In the genomic region with DNA sequence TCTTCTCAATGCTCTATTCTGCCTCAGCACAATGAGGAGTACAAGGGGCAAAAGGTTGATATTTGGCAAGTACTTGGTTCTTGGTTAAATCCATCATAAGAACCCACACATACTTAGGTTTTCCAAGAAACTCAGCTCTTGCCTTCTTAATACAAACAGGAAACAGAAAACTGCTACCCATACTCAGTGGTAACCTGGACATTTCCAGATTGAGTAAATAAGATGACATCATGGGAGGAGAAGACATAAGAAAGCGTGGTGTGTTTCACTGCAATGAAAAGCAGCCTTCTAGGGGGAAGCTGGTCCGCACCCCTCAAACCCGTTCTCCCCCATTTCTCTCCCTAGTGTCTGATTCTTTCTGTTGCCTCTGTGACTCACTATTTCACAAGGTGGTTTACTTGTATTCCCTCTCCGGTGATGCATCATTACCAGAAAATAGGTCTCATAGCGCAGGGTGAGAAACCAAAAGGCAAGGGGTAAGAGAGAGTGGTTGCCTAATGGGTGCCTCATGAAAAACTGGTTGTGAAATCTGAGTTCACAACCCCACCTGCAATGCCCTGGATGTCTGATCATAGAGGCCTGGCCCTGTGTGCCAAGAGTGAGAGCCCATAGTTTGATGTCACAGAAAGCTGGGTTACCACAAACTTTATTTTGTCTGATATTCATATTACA, we compare ENCODE assay signal across 32 cellular contexts.
DNase-seq lines count a peak whose midpoint lies in the region; ATAC-seq, FAIRE-seq and TF ChIP-seq lines count a peak whose summit lies in the region.
"Had no signal": no experiment of that assay in that cellular context is flagged by ENCODE, and none has a peak within 500 bp of the region (broad histone marks: within the 10 kb centered on the region; RNA-seq: fewer than 3 reads in every experiment).

No MANE protein-coding gene starts in this region.

- TF ChIP-seq POLR2A in HepG2 (IDR thresholded peaks at IDR 0.05; ENCODE audit: insufficient read depth in 1 of 2, low read depth in 2 of 2, low read length in 2 of 2), result no peak

- BruUV-seq in HepG2 (replicated peaks; lab: Mats Ljungman, UMichigan), result no TSS peak

- no peaks in the 10 kb centered on the region for H3K9me3 ChIP-seq in HepG2 (ENCODE audit: low read length)
- H3K9me3 ChIP-seq: body of pancreas, vagina had no signal

- H2AFZ ChIP-seq in HepG2 (ENCODE audit: low read length), result no peak overlapping the region

- 65% methylated on average over 5 of the region's 5 CpGs for WGBS in HepG2 (ENCODE audit: low lambda C conversion rate)

- H3K4me3 ChIP-seq in GM12865 (ENCODE audit: low read depth, low read length), result no peak overlapping the region
- H3K4me3 ChIP-seq in bronchial epithelial cell (ENCODE audit: low read depth, low read length), result no peak overlapping the region
- H3K4me3 ChIP-seq in HepG2 (replicated peaks in 1 of 3; ENCODE audit: insufficient read depth in 1 of 3, low read depth in 2 of 3, low read length in 3 of 3), result no peak overlapping the region
- H3K4me3 ChIP-seq: A549, body of pancreas, heart left ventricle, testis, vagina had no signal

- H3K4me1 ChIP-seq in HepG2 (ENCODE audit: insufficient read depth, low read length), result no peaks in the 10 kb centered on the region
- H3K4me1 ChIP-seq: A549, body of pancreas, testis, vagina had no signal

- no peak for ATAC-seq in HepG2
- no peak for ATAC-seq in stimulated activated effector memory CD8-positive, alpha-beta T cell treated with anti-CD3 and anti-CD28 coated beads, Interleukin-12 subunit alpha, Interleukin-12 subunit beta, amount 100 ng/mL, for 72 hours
- ATAC-seq: A549; activated CD8-positive, alpha-beta T cell treated with anti-CD3 and anti-CD28 coated beads for 36 hours; body of pancreas; heart left ventricle; left colon; naive thymus-derived CD4-positive, alpha-beta T cell; Panc1; stimulated activated naive B cell treated with anti-CD40 and anti-IgM and Interleukin-4, amounts not matched to agents 10 μg/mL and 1 μg/mL and 100 μg/mL, for 72 hours had no signal

- no peaks in the 10 kb centered on the region for H3K36me3 Mint-ChIP-seq in stimulated activated effector memory CD8-positive, alpha-beta T cell treated with anti-CD3 and anti-CD28 coated beads, Interleukin-12 subunit alpha, Interleukin-12 subunit beta, amount 100 ng/mL, for 72 hours
- H3K36me3 Mint-ChIP-seq: CD8-positive, alpha-beta memory T cell; stimulated activated naive B cell treated with anti-CD40 and anti-IgM and Interleukin-4, amounts not matched to agents 10 μg/mL and 1 μg/mL and 100 μg/mL, for 72 hours had no signal

- CTCF ChIA-PET in HepG2 (lab: Yijun Ruan, JAX; ENCODE audit: low intra/inter-chr PET ratio, low total read pairs), result no interaction called here

- H3K9ac ChIP-seq in HepG2 (ENCODE audit: insufficient read depth, low read depth, low read length), result no peak overlapping the region

- no peaks in the 10 kb centered on the region for H4K20me1 ChIP-seq in HepG2 (ENCODE audit: insufficient read depth, low read length)

- no peaks in the 10 kb centered on the region for H3K79me2 ChIP-seq in HepG2 (ENCODE audit: insufficient read depth, low read length)

- intact Hi-C loops in HepG2 (cut with micrococcal nuclease; ENCODE audit: unreplicated experiment), result no loop called here

- DNase-seq in GM12865 (ENCODE audit: low read depth) (peak; percentile 3), MV-4-11 (lab: John Stamatoyannopoulos, UW) (peak; percentile 83), bronchial epithelial cell (ENCODE audit: low read depth) (peak; percentile 5), HepG2 (ENCODE audit: low spot score) (no peak), DMS53 (lab: John Stamatoyannopoulos, UW) (no peak), amygdala (lab: John Stamatoyannopoulos, UW) (no peak), SW480 (ENCODE audit: low spot score) (no peak)
- no peak for DNase-seq in stimulated activated effector memory CD8-positive, alpha-beta T cell treated with anti-CD3 and anti-CD28 coated beads, Interleukin-12 subunit alpha, Interleukin-12 subunit beta, amount 100 ng/mL, for 72 hours (ENCODE audit: low spot score in 2 of 2)
- DNase-seq: activated CD4-positive, alpha-beta T cell treated with anti-CD3 and anti-CD28 coated beads for 1 hour; activated CD8-positive, alpha-beta T cell treated with anti-CD3 and anti-CD28 coated beads for 36 hours; activated gamma-delta T cell; activated T-cell treated with anti-CD3 and anti-CD28 coated beads for 4 hours; body of pancreas; CD8-positive, alpha-beta memory T cell; effector memory CD4-positive, alpha-beta T cell; GF-D8; heart left ventricle; Karpas-422; left colon; naive thymus-derived CD4-positive, alpha-beta T cell; NCI-H2081; NCI-H446; occipital lobe; stimulated activated CD4-positive, alpha-beta T cell treated with anti-CD3 and anti-CD28 coated beads, Interleukin-2, amount 100 ng/mL, for 48 hours; stimulated activated naive B cell treated with anti-CD40 and anti-IgM and Interleukin-4, amounts not matched to agents 10 μg/mL and 1 μg/mL and 100 μg/mL, for 72 hours; testis had no signal

- no peaks in the 10 kb centered on the region for H3K36me3 ChIP-seq in bronchial epithelial cell (ENCODE audit: control insufficient read depth, insufficient read depth, low read length)
- H3K36me3 ChIP-seq in HepG2 (replicated peaks in 1 of 2; ENCODE audit: control insufficient read depth in 1 of 2, insufficient read depth in 2 of 2, low read length in 2 of 2), result no peaks in the 10 kb centered on the region
- H3K36me3 ChIP-seq: heart left ventricle, vagina had no signal

- H3K9me3 Mint-ChIP-seq in stimulated activated effector memory CD8-positive, alpha-beta T cell treated with anti-CD3 and anti-CD28 coated beads, Interleukin-12 subunit alpha, Interleukin-12 subunit beta, amount 100 ng/mL, for 72 hours, result peaks cover 29% of the 10 kb centered on the region

- H3K4me1 Mint-ChIP-seq in stimulated activated effector memory CD8-positive, alpha-beta T cell treated with anti-CD3 and anti-CD28 coated beads, Interleukin-12 subunit alpha, Interleukin-12 subunit beta, amount 100 ng/mL, for 72 hours, result no peaks in the 10 kb centered on the region
- H3K4me1 Mint-ChIP-seq: CD8-positive, alpha-beta memory T cell; naive thymus-derived CD4-positive, alpha-beta T cell; stimulated activated naive B cell treated with anti-CD40 and anti-IgM and Interleukin-4, amounts not matched to agents 10 μg/mL and 1 μg/mL and 100 μg/mL, for 72 hours had no signal

- in situ Hi-C loops in HepG2 (cut with HindIII; ENCODE audit: extremely low pct_ligation_motif_present, low pct_unique_long_range_greater_than_20kb), result no loop called here

- H3K27me3 ChIP-seq in bronchial epithelial cell (ENCODE audit: control insufficient read depth, insufficient read depth, low read length), result no peaks in the 10 kb centered on the region
- H3K27me3 ChIP-seq in HepG2 (ENCODE audit: control insufficient read depth in 1 of 2, insufficient read depth in 2 of 2, low read length in 2 of 2), result peaks cover 1 to 27% of the 10 kb centered on the region in 2 experiments; a peak in 4 of 5 replicates
- H3K27me3 ChIP-seq: body of pancreas, testis, vagina had no signal

- FAIRE-seq in bronchial epithelial cell (lab: Jason Lieb, UNC) (no peak), HepG2 (lab: Jason Lieb, UNC) (no peak)
- FAIRE-seq: A549, GM18507 had no signal

- H3K27ac ChIP-seq in HepG2 (ENCODE audit: extremely low read length, insufficient read depth, low read length), result no peak overlapping the region
- H3K27ac ChIP-seq: A549, body of pancreas, heart left ventricle, testis, vagina had no signal

- no peak for TF ChIP-seq EP300 in HepG2 (IDR thresholded peaks at IDR 0.05; ENCODE audit: low read depth in 2 of 2, low read length in 2 of 2)
- no peak for TF ChIP-seq EP300 in HepG2 (CRISPR knock-in tag; IDR thresholded peaks at IDR 0.05; ENCODE audit: borderline replicate concordance)

- H3K4me2 ChIP-seq in HepG2 (ENCODE audit: low read depth, low read length), result no peak overlapping the region
- H3K4me2 ChIP-seq: A549 had no signal

- POLR2A ChIA-PET in HepG2 (lab: Yijun Ruan, JAX), result no interaction called here

- no peak overlapping the region for H3K4me3 Mint-ChIP-seq in stimulated activated effector memory CD8-positive, alpha-beta T cell treated with anti-CD3 and anti-CD28 coated beads, Interleukin-12 subunit alpha, Interleukin-12 subunit beta, amount 100 ng/mL, for 72 hours
- H3K4me3 Mint-ChIP-seq: activated CD8-positive, alpha-beta T cell treated with anti-CD3 and anti-CD28 coated beads for 36 hours; B cell; CD8-positive, alpha-beta memory T cell; naive thymus-derived CD4-positive, alpha-beta T cell; stimulated activated naive B cell treated with anti-CD40 and anti-IgM and Interleukin-4, amounts not matched to agents 10 μg/mL and 1 μg/mL and 100 μg/mL, for 72 hours; T-helper 1 cell treated with Interleukin-12 subunit alpha and Interleukin-12 subunit beta and Interleukin-4 antibody, amounts not matched to agents 30 μg/mL and 1 μg/mL, for 36 hours had no signal

- no peak for TF ChIP-seq CTCF in GM12865 (IDR thresholded peaks at IDR 0.05; ENCODE audit: insufficient read depth, low read depth, low read length, missing control alignments)
- TF ChIP-seq CTCF in bronchial epithelial cell (IDR thresholded peaks at IDR 0.05; ENCODE audit: insufficient read depth, low read length, severe bottlenecking), result no peak
- no peak for TF ChIP-seq CTCF in HepG2 (CRISPR knock-in tag; IDR thresholded peaks at IDR 0.05)

- TF ChIP-seq RAD21 in HepG2 (CRISPR knock-in tag; IDR thresholded peaks at IDR 0.05), result no peak

- no peak overlapping the region for H3K27ac Mint-ChIP-seq in stimulated activated effector memory CD8-positive, alpha-beta T cell treated with anti-CD3 and anti-CD28 coated beads, Interleukin-12 subunit alpha, Interleukin-12 subunit beta, amount 100 ng/mL, for 72 hours
- H3K27ac Mint-ChIP-seq: activated CD8-positive, alpha-beta T cell treated with anti-CD3 and anti-CD28 coated beads for 36 hours; B cell; CD8-positive, alpha-beta memory T cell; naive thymus-derived CD4-positive, alpha-beta T cell; stimulated activated naive B cell treated with anti-CD40 and anti-IgM and Interleukin-4, amounts not matched to agents 10 μg/mL and 1 μg/mL and 100 μg/mL, for 72 hours; T-helper 1 cell treated with Interleukin-12 subunit alpha and Interleukin-12 subunit beta and Interleukin-4 antibody, amounts not matched to agents 30 μg/mL and 1 μg/mL, for 36 hours had no signal

TF ChIP-seq in HepG2, 621 proteins besides CTCF, POLR2A, EP300 and RAD21:
- TF ChIP-seq NCOA2 (CRISPR knock-in tag; IDR thresholded peaks at IDR 0.05), result no peak
- peak; percentile 67; the same call in 1 of the 2 replicates for TF ChIP-seq ATF7 (IDR thresholded peaks at IDR 0.05)
- no peak for TF ChIP-seq ATF7 (CRISPR knock-in tag; IDR thresholded peaks at IDR 0.05)
TF ChIP-seq in HepG2: peak in this region for 1.

Comparison
In these comparisons a context has a peak if more than half of its experiments do, and no peak if none do; other contexts are left out.
1. DNase-seq: peak in GM12865 (single experiment), MV-4-11 (single experiment) and bronchial epithelial cell (single experiment); none in HepG2 (single experiment), DMS53 (single experiment), amygdala (0 of 56), SW480 (single experiment) and stimulated activated effector memory CD8-positive, alpha-beta T cell treated with anti-CD3 and anti-CD28 coated beads, Interleukin-12 subunit alpha, Interleukin-12 subunit beta, amount 100 ng/mL, for 72 hours (0 of 2).